In the genomic region with DNA sequence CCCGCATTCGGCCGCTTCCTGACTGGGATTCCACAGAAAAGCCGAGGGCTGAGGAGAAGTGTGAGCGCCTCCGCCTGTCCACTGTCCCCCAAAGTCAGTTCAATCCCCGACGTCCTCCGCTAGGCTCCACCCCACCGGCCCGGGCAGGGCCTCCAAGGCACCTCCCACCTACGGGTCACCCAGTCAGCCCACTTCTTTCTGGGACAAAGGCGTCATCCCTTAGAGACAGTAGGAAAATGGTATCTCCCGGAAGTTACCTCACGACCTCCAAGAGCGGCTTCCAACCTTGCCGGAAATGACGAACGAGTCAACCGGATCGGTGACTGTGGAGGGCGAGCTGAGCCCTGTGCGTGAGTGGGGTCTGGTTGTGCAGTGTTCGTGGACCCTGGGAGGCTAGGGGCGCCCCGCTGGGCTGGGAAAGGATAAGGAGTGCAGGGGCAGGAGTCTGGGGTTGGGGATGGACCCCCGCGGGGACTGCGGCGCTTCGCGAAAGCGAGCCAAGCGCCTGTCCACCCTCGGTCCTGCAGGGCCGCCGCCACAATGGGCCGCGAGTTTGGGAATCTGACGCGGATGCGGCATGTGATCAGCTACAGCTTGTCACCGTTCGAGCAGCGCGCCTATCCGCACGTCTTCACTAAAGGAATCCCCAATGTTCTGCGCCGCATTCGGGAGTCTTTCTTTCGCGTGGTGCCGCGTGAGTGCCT, we compare ENCODE assay signal across 7 cellular contexts. TPM values are rescaled to one million over a fixed set of nuclear protein-coding genes. Genes with fewer than 3 reads are reported as not detected.
A peak's percentile ranks its signal among the peaks of the same experiment; 100 is the strongest.
DNase-seq lines count a peak whose midpoint lies in the region; ATAC-seq and TF ChIP-seq lines count a peak whose summit lies in the region.

A gene with protein sequence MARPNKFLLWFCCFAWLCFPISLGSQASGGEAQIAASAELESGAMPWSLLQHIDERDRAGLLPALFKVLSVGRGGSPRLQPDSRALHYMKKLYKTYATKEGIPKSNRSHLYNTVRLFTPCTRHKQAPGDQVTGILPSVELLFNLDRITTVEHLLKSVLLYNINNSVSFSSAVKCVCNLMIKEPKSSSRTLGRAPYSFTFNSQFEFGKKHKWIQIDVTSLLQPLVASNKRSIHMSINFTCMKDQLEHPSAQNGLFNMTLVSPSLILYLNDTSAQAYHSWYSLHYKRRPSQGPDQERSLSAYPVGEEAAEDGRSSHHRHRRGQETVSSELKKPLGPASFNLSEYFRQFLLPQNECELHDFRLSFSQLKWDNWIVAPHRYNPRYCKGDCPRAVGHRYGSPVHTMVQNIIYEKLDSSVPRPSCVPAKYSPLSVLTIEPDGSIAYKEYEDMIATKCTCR (minus strand): TSS at position 128 of the 704 bp plus-strand sequence. CDS start 1,936 bp downstream, outside the sequence.
A gene (plus strand): TSS at position 301 of the 704 bp plus-strand sequence. CDS start 240 bp downstream, at position 541.

- WGBS in hepatocyte (ENCODE audit: low lambda C conversion rate, missing lambda C conversion rate): 1% methylated on average over 50 of the region's 55 CpGs

- TF ChIP-seq CTCF in hepatocyte (IDR thresholded peaks at IDR 0.05; ENCODE audit: poor library complexity): peak; percentile 50

- H3K9me3 ChIP-seq in hepatocyte (ENCODE audit: low read depth): no peaks in the 10 kb centered on the region

- H3K4me3 ChIP-seq in hepatocyte: peak within 1 kb of the TSS; percentile 68

- peak within 1 kb of the TSS; percentile 93 for H3K4me2 ChIP-seq in hepatocyte

- peaks cover 8% of the 10 kb centered on the region for H4K20me1 ChIP-seq in hepatocyte (ENCODE audit: insufficient read depth, poor library complexity, severe bottlenecking)

- peaks cover 21% of the 10 kb centered on the region for H3K79me2 ChIP-seq in hepatocyte

- H3K4me1 ChIP-seq in hepatocyte (ENCODE audit: insufficient read depth): peaks cover 15% of the 10 kb centered on the region

- H3K27me3 ChIP-seq in hepatocyte: no peaks in the 10 kb centered on the region

- ATAC-seq in GM18505 (IDR thresholded peaks at IDR 0.05; ENCODE audit: unreplicated experiment) (peak; percentile 97), HG02973 (IDR thresholded peaks at IDR 0.05; ENCODE audit: unreplicated experiment) (peak; percentile 97)

- peak; percentile 92 for TF ChIP-seq POLR2A in GM18505 (IDR thresholded peaks at IDR 0.05; ENCODE audit: borderline replicate concordance, extremely low read depth, insufficient read depth, insufficient read length)

- peak within 1 kb of the TSS; percentile 46 for H2AFZ ChIP-seq in hepatocyte

- peak within 1 kb of the TSS; percentile 93 for H3K27ac ChIP-seq in hepatocyte

- no peaks in the 10 kb centered on the region for H3K36me3 ChIP-seq in hepatocyte (replicated peaks; ENCODE audit: insufficient read depth, low read depth)

- DNase-seq in NCI-H1930 (lab: John Stamatoyannopoulos, UW) (peak; percentile 89 to 92), T-helper 9 cell (peak; percentile 81), astrocyte of the hippocampus (ENCODE audit: low read depth, low spot score) (peak; percentile 99), hepatocyte (ENCODE audit: low spot score) (peak; percentile 98), renal cortical epithelial cell (ENCODE audit: low read depth) (peak; percentile 99)

- no peaks in the 10 kb centered on the region for H3K9me2 ChIP-seq in hepatocyte (replicated peaks; ENCODE audit: insufficient read depth)

RNA-seq across cellular contexts. Expression of the first gene that starts in this region (rescaled TPM):
- total RNA-seq in hepatocyte: 0.76 and 1.7 TPM in 2 replicates
- polyA plus RNA-seq in hepatocyte: 2.2 and 4.1 TPM in 2 replicates
- total RNA-seq in renal cortical epithelial cell: 0.15 and 0.17 TPM in 2 replicates

RNA-seq across cellular contexts. Expression of the second gene that starts in this region (rescaled TPM):
- total RNA-seq in hepatocyte (146 and 174 TPM in 2 replicates), renal cortical epithelial cell (60.6 and 117 TPM in 2 replicates)
- 1,138 and 1,156 TPM in 2 replicates for polyA plus RNA-seq in hepatocyte

Comparison
In these comparisons a context has a peak if more than half of its experiments do, and no peak if none do; other contexts are left out.
1. Peak in every context shown above with its lines: DNase-seq, ATAC-seq, H3K4me3 ChIP-seq and H3K27ac ChIP-seq.